In genomic region chr5:144103611-144104010, GRCh38 we compare ENCODE assay signal across 19 cellular contexts.
"Had no signal": no experiment of that assay in that cellular context is flagged by ENCODE, and none has a peak within 500 bp of the region (broad histone marks: within the 10 kb centered on the region; RNA-seq: fewer than 3 reads in every experiment).

No MANE protein-coding gene starts in this region.

- H3K36me3 ChIP-seq: prostate gland, sigmoid colon, spleen, thoracic aorta, tibial nerve, upper lobe of left lung had no signal

- FAIRE-seq: colon, frontal cortex, urothelium cell line had no signal

- H3K27me3 ChIP-seq: dorsolateral prefrontal cortex, sigmoid colon, spleen, tibial nerve, upper lobe of left lung had no signal

- DNase-seq: dorsolateral prefrontal cortex; effector CD4-positive, alpha-beta T cell; naive thymus-derived CD4-positive, alpha-beta T cell; nucleus accumbens; right cardiac atrium; sigmoid colon; spleen; stimulated activated CD4-positive, alpha-beta T cell treated with anti-CD3 and anti-CD28 coated beads, Interleukin-2, amount 100 ng/mL, for 48 hours; stimulated activated naive B cell treated with anti-CD40 and anti-IgM and Interleukin-4, amounts not matched to agents 10 μg/mL and 1 μg/mL and 100 μg/mL, for 72 hours; upper lobe of left lung had no signal

- H3K9me3 ChIP-seq: prostate gland, sigmoid colon, spleen, thoracic aorta, tibial nerve, upper lobe of left lung had no signal

- ATAC-seq: left lobe of liver; naive thymus-derived CD4-positive, alpha-beta T cell; right cardiac atrium; stimulated activated naive B cell treated with anti-CD40 and anti-IgM and Interleukin-4, amounts not matched to agents 10 μg/mL and 1 μg/mL and 100 μg/mL, for 72 hours had no signal

- H3K4me3 ChIP-seq: dorsolateral prefrontal cortex, lung, prostate gland, sigmoid colon, skin epidermis, spleen, thoracic aorta, tibial nerve, upper lobe of left lung had no signal

- H3K27ac ChIP-seq: dorsolateral prefrontal cortex, prostate gland, sigmoid colon, skin epidermis, spleen, thoracic aorta, tibial nerve, upper lobe of left lung had no signal

- H3K4me1 ChIP-seq: prostate gland, spleen, tibial nerve, upper lobe of left lung had no signal
